In the genomic region with DNA sequence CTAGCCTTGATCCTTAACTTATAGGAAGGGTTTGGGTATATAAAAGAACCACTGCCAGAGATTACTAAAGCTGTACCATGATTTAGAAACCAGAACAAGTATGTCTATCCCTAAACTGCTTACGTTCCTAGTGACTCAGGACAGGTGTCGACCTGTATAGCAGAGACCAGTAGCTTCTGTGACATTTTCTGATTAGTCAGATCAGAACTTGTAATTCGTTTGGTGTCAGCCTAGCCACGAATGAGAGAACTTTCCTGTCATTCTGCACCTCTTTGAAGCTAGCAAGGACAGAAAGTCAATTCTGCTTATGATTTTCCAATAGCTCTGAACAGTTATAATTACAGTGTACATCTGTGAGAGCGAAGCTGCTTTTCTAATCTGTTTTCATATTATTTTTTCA, we compare ENCODE assay signal across 12 cellular contexts. TPM values are rescaled to one million over a fixed set of nuclear protein-coding genes. Genes with fewer than 3 reads are reported as not detected.
A peak's percentile ranks its signal among the peaks of the same experiment; 100 is the strongest.
DNase-seq lines count a peak whose midpoint lies in the region; ATAC-seq and TF ChIP-seq lines count a peak whose summit lies in the region.
"Had no signal": no experiment of that assay in that cellular context is flagged by ENCODE, and none has a peak within 500 bp of the region (broad histone marks: within the 10 kb centered on the region; RNA-seq: fewer than 3 reads in every experiment).

No MANE protein-coding gene starts in this region.

- peak overlapping the region; percentile 66 for H3K27ac ChIP-seq in colonic mucosa
- H3K27ac ChIP-seq in A673 (ENCODE audit: low read depth, low read length, poor library complexity, severe bottlenecking): no peak overlapping the region

- H3K36me3 ChIP-seq in colonic mucosa (no peaks in the 10 kb centered on the region), A673 (ENCODE audit: insufficient read depth, low read length, poor library complexity, severe bottlenecking) (no peaks in the 10 kb centered on the region)

- H3K9ac ChIP-seq in colonic mucosa (ENCODE audit: low read depth in 2 of 2, low read length in 2 of 2): no peak overlapping the region

- no TSS peak for BruUV-seq in A673 (replicated peaks; lab: Mats Ljungman, UMichigan)

- H3K4me1 ChIP-seq in colonic mucosa: peaks cover 7% of the 10 kb centered on the region
- H3K4me1 ChIP-seq in A673 (ENCODE audit: insufficient read depth, low read length, poor library complexity, severe bottlenecking): peaks cover 4% of the 10 kb centered on the region

- CTCF ChIA-PET in A673 (lab: Charles Lee): no interaction called here

- H3K4me3 ChIP-seq in GM12864 (ENCODE audit: low read depth, low read length) (no peak overlapping the region), colonic mucosa (peak overlapping the region; percentile 10), A673 (ENCODE audit: low read depth, low read length, poor library complexity, severe bottlenecking) (no peak overlapping the region)

- ATAC-seq in GM19324 (IDR thresholded peaks at IDR 0.05; ENCODE audit: low FRiP score, unreplicated experiment): peak; percentile 69
- peak; percentile 92 for ATAC-seq in HG03039 (IDR thresholded peaks at IDR 0.05; ENCODE audit: unreplicated experiment)

- H3K27me3 ChIP-seq in colonic mucosa: no peaks in the 10 kb centered on the region
- H3K27me3 ChIP-seq in A673 (replicated peaks; ENCODE audit: insufficient read depth, low read depth, low read length, poor library complexity): peaks cover 6% of the 10 kb centered on the region

- TF ChIP-seq CTCF in GM12864 (IDR thresholded peaks at IDR 0.05; ENCODE audit: low read depth, low read length, missing control alignments) (no peak), colonic mucosa (IDR thresholded peaks at IDR 0.05) (no peak), A673 (conservative IDR thresholded peaks at IDR 0.05; ENCODE audit: low read depth, low read length) (no peak)

- H3K9me3 ChIP-seq in colonic mucosa (no peaks in the 10 kb centered on the region), A673 (ENCODE audit: low read depth, low read length, poor library complexity, severe bottlenecking) (no peaks in the 10 kb centered on the region)

- intact Hi-C loops in colonic mucosa (cut with DNase I) (no loop called here), A673 (cut with micrococcal nuclease; ENCODE audit: unreplicated experiment) (loop anchor here (5.0 kb wide), 1 partner anchor 57 kb away; no protein-coding TSS in a partner anchor), posterior cingulate gyrus (cut with DNase I) (no loop called here)

- POLR2A ChIA-PET in A673 (lab: Charles Lee; ENCODE audit: low non-redundant PET): no interaction called here

- DNase-seq in GM12864 (ENCODE audit: low read depth) (peak; percentile 71), colonic mucosa (no peak), A673 (ENCODE audit: low spot score) (no peak), OCI-M1 (lab: John Stamatoyannopoulos, UW) (no peak), posterior cingulate gyrus (no peak)
- no peak for DNase-seq in stimulated activated naive CD4-positive, alpha-beta T cell treated with Interleukin-2 at 50 U/mL for 16 hours (lab: John Stamatoyannopoulos, UW)
- DNase-seq: DND-41 had no signal

RNA-seq across cellular contexts. Expression of gene PRKACG, which starts 39.5 kb away (rescaled TPM):
- total RNA-seq in colonic mucosa (not detected), A673 (2021) (not detected in 2 replicates)
- total RNA-seq: bronchial epithelial cell; LHCN-M2; T-helper 1 cell treated with Interleukin-12 subunit alpha and Interleukin-12 subunit beta and Interleukin-4 antibody, amounts not matched to agents 30 ng/mL and 1 ng/mL, for 36 hours had no signal
